ENCODE assay signal across 13 cellular contexts in genomic region chr16:84356176-84356575, GRCh38. TPM values are rescaled to one million over a fixed set of nuclear protein-coding genes. Genes with fewer than 3 reads are reported as not detected.
"Had no signal": no experiment of that assay in that cellular context is flagged by ENCODE, and none has a peak within 500 bp of the region (broad histone marks: within the 10 kb centered on the region; RNA-seq: fewer than 3 reads in every experiment).

No MANE protein-coding gene starts in this region.

- FAIRE-seq: colon had no signal

- H3K9me3 ChIP-seq: ovary, tibial artery, vagina had no signal

- H3K27ac ChIP-seq: cardiac muscle cell, ovary, tibial artery, vagina had no signal

- H3K4me1 ChIP-seq: tibial artery had no signal

- H3K4me3 ChIP-seq: cardiac muscle cell, ovary, tibial artery, vagina had no signal

- DNase-seq: activated CD4-positive, alpha-beta T cell treated with anti-CD3 and anti-CD28 coated beads, Interleukin-2, amount 50 U/mL, for 48 hours; activated naive CD4-positive, alpha-beta T cell treated with anti-CD3 and anti-CD28 coated beads, Interleukin-2, amount 10 ng/mL, durations not matched to agents 7 days and 5 days; foreskin fibroblast; nephron progenitor cell; ovary; stimulated activated CD4-positive, alpha-beta T cell treated with anti-CD3 and anti-CD28 coated beads, Interleukin-12 subunit alpha, Interleukin-12 subunit beta, amount 100 ng/mL, for 4 hours; tibial artery had no signal

- H3K36me3 ChIP-seq: cardiac muscle cell, ovary, tibial artery, vagina had no signal

- H3K27me3 ChIP-seq: cardiac muscle cell, ovary, tibial artery, vagina had no signal

- ATAC-seq: stimulated activated effector memory CD8-positive, alpha-beta T cell treated with anti-CD3 and anti-CD28 coated beads, Interleukin-12 subunit alpha, Interleukin-12 subunit beta, amount 100 ng/mL, for 72 hours had no signal

RNA-seq across cellular contexts. Expression of gene ATP2C2, which starts 12.2 kb away (rescaled TPM):
- total RNA-seq: activated T-helper 2 cell treated with anti-CD3 and anti-CD28 coated beads, Interferon-gamma antibody, Interleukin-2, Interleukin-4, amounts not matched to agents 10 μg/mL and 5 μg/mL and 100 μg/mL, durations not matched to agents 14 hours and 24 hours and 36 hours; cardiac muscle cell; T-helper 1 cell treated with Interleukin-12 subunit alpha and Interleukin-12 subunit beta and Interleukin-4 antibody, amounts not matched to agents 30 ng/mL and 1 ng/mL, for 36 hours had no signal
